25 cellular contexts compared by ENCODE assay signal in genomic region chr6:53391170-53391569, GRCh38.
"Had no signal": no experiment of that assay in that cellular context is flagged by ENCODE, and none has a peak within 500 bp of the region (broad histone marks: within the 10 kb centered on the region; RNA-seq: fewer than 3 reads in every experiment).

No MANE protein-coding gene starts in this region.

- H3K9me3 ChIP-seq: left ventricle myocardium inferior, pancreas, prostate gland, right atrium auricular region, transverse colon had no signal

- H3K27ac ChIP-seq: brain microvascular endothelial cell, left ventricle myocardium inferior, pancreas, prostate gland, right atrium auricular region, transverse colon had no signal

- ATAC-seq: pancreas, T-helper 17 cell had no signal

- H3K4me1 ChIP-seq: left ventricle myocardium inferior, pancreas, right atrium auricular region, transverse colon had no signal

- H3K36me3 ChIP-seq: brain microvascular endothelial cell, left ventricle myocardium inferior, pancreas, prostate gland, right atrium auricular region, transverse colon had no signal

- DNase-seq: activated CD4-positive, alpha-beta memory T cell treated with anti-CD3 and anti-CD28 coated beads for 36 hours; activated CD4-positive, alpha-beta T cell treated with anti-CD3 and anti-CD28 coated beads, Interleukin-2, amount 10 ng/mL, durations not matched to agents 24 days and 14 days; activated CD4-positive, CD25-positive, alpha-beta regulatory T cell treated with anti-CD3 and anti-CD28 coated beads, Interleukin-2, amount 50 U/mL, for 72 hours; activated CD8-positive, alpha-beta memory T cell treated with anti-CD3 and anti-CD28 coated beads, Interleukin-2, amount 50 U/mL, for 4 hours; activated gamma-delta T cell; activated naive CD4-positive, alpha-beta T cell treated with anti-CD3 and anti-CD28 coated beads, Interleukin-2, amount 10 ng/mL, durations not matched to agents 7 days and 5 days; activated naive CD8-positive, alpha-beta T cell treated with anti-CD3 and anti-CD28 coated beads, Interleukin-2, amount 10 ng/mL, durations not matched to agents 7 days and 5 days; activated T-cell treated with anti-CD3 and anti-CD28 coated beads, Interleukin-2, amount 50 U/mL, for 1 hour; amniotic stem cell; brain microvascular endothelial cell; effector CD8-positive, alpha-beta T cell; glutamatergic neuron; left ventricle myocardium inferior; mammary epithelial cell; naive B cell; pancreas; stimulated activated CD4-positive, alpha-beta T cell treated with anti-CD3 and anti-CD28 coated beads, Interleukin-15, amount 100 ng/mL, for 24 hours; stimulated activated CD4-positive, alpha-beta T cell treated with anti-CD3 and anti-CD28 coated beads, Interleukin-2, amount 100 ng/mL, for 24 hours; stimulated activated naive CD4-positive, alpha-beta T cell; SW 1271; T-helper 17 cell; T1000; transverse colon had no signal

- H3K4me3 ChIP-seq: left ventricle myocardium inferior, pancreas, prostate gland, right atrium auricular region, transverse colon had no signal

- H3K27me3 ChIP-seq: brain microvascular endothelial cell, pancreas, right atrium auricular region, transverse colon had no signal
